ENCODE assay signal across 14 cellular contexts in genomic region chr1:153541641-153542569, GRCh38. TPM values are rescaled to one million over a fixed set of nuclear protein-coding genes. Genes with fewer than 3 reads are reported as not detected.
DNase-seq lines count a peak whose midpoint lies in the region; ATAC-seq and TF ChIP-seq lines count a peak whose summit lies in the region.
"Had no signal": no experiment of that assay in that cellular context is flagged by ENCODE, and none has a peak within 500 bp of the region (broad histone marks: within the 10 kb centered on the region; RNA-seq: fewer than 3 reads in every experiment).

No MANE protein-coding gene starts in this region.

- H3K9me3 ChIP-seq in naive thymus-derived CD4-positive, alpha-beta T cell (ENCODE audit: control insufficient read depth in 2 of 3, low read length in 3 of 3): no peaks in the 10 kb centered on the region
- H3K9me3 ChIP-seq in transverse colon: no peaks in the 10 kb centered on the region
- H3K9me3 ChIP-seq: heart left ventricle, mucosa of descending colon had no signal

- H3K27ac Mint-ChIP-seq in activated T-cell treated with anti-CD3 and anti-CD28 coated beads, Interleukin-2, amount 50 U/mL, for 24 hours: peak overlapping the region; percentile 97
- peak overlapping the region; percentile 89 for H3K27ac Mint-ChIP-seq in activated T-helper 2 cell treated with anti-CD3 and anti-CD28 coated beads, Interferon-gamma antibody, Interleukin-2, Interleukin-4, amounts not matched to agents 10 μg/mL and 5 μg/mL and 100 μg/mL, durations not matched to agents 14 hours and 24 hours and 36 hours
- peak overlapping the region; percentile 90 to 99 (median 97) for H3K27ac Mint-ChIP-seq in naive thymus-derived CD4-positive, alpha-beta T cell

- peak overlapping the region; percentile 79 for H3K27ac ChIP-seq in naive thymus-derived CD4-positive, alpha-beta T cell (ENCODE audit: low read depth, low read length)
- H3K27ac ChIP-seq in transverse colon: peak overlapping the region; percentile 16 to 49 (median 33)

- in situ Hi-C loops in transverse colon (cut with MboI; ENCODE audit: low pct_ligation_motif_present in 1 of 4, low pct_unique_long_range_greater_than_20kb in 1 of 4, low sequenced_read_pairs in 3 of 4): loop anchor here in 1 of 4 donors (25.0 kb wide), 1 partner anchor 445 kb away; the partner anchor contains the start of genes JTB, RAB13 and RPS27

- intact Hi-C loops in activated T-helper 2 cell treated with anti-CD3 and anti-CD28 coated beads, Interferon-gamma antibody, Interleukin-2, Interleukin-4, amounts not matched to agents 10 μg/mL and 5 μg/mL and 100 μg/mL, durations not matched to agents 14 hours and 24 hours and 36 hours (cut with micrococcal nuclease): loop anchor here (10.0 kb wide), 1 partner anchor 423 kb away; the partner anchor contains the start of genes CREB3L4 and SLC39A1
- intact Hi-C loops in naive thymus-derived CD4-positive, alpha-beta T cell (cut with micrococcal nuclease): no loop called here
- intact Hi-C loops in transverse colon (cut with DNase I; ENCODE audit: low total_unique reads): no loop called here

- H3K9me3 Mint-ChIP-seq in activated T-cell treated with anti-CD3 and anti-CD28 coated beads, Interleukin-2, amount 50 U/mL, for 24 hours: no peaks in the 10 kb centered on the region
- H3K9me3 Mint-ChIP-seq in activated T-cell treated with anti-CD3 and anti-CD28 coated beads, Interleukin-2, amount 50 U/mL, for 4 hours: no peaks in the 10 kb centered on the region
- no peaks in the 10 kb centered on the region for H3K9me3 Mint-ChIP-seq in activated T-helper 2 cell treated with anti-CD3 and anti-CD28 coated beads, Interferon-gamma antibody, Interleukin-2, Interleukin-4, amounts not matched to agents 10 μg/mL and 5 μg/mL and 100 μg/mL, durations not matched to agents 14 hours and 24 hours and 36 hours
- H3K9me3 Mint-ChIP-seq in naive thymus-derived CD4-positive, alpha-beta T cell: no peaks in the 10 kb centered on the region

- CTCF ChIA-PET in naive thymus-derived CD4-positive, alpha-beta T cell (lab: Charles Lee): interaction anchor here (0.5 to 4.1 kb wide), 7 partner anchors 8 to 304 kb away, joined by 3 to 27 read pairs (median 4); no protein-coding TSS in a partner anchor

- no peak for DNase-seq in activated T-cell treated with anti-CD3 and anti-CD28 coated beads, Interleukin-2, amount 50 U/mL, for 24 hours
- DNase-seq in activated T-cell treated with anti-CD3 and anti-CD28 coated beads, Interleukin-2, amount 50 U/mL, for 4 hours: no peak
- no peak for DNase-seq in activated T-helper 2 cell treated with anti-CD3 and anti-CD28 coated beads, Interferon-gamma antibody, Interleukin-2, Interleukin-4, amounts not matched to agents 10 μg/mL and 5 μg/mL and 100 μg/mL, durations not matched to agents 14 hours and 24 hours and 36 hours (ENCODE audit: low spot score)
- DNase-seq in naive thymus-derived CD4-positive, alpha-beta T cell: no peak
- DNase-seq in transverse colon (no peak), NCI-H69 (lab: John Stamatoyannopoulos, UW) (no peak)
- DNase-seq: activated CD8-positive, alpha-beta memory T cell treated with anti-CD3 and anti-CD28 coated beads, Interleukin-2, amount 50 U/mL, for 48 hours; dermis blood vessel endothelial cell; heart left ventricle; mucosa of descending colon; NCI-H1105 treated with DMSO at 0.1 percent for 48 hours had no signal

- H3K36me3 ChIP-seq in naive thymus-derived CD4-positive, alpha-beta T cell (ENCODE audit: control insufficient read depth in 2 of 3, insufficient read depth in 3 of 3, low read length in 3 of 3): peaks cover 0 to 15% (median 11%) of the 10 kb centered on the region in 3 experiments
- no peaks in the 10 kb centered on the region for H3K36me3 ChIP-seq in transverse colon

- no peak for TF ChIP-seq CTCF in transverse colon (IDR thresholded peaks at IDR 0.05)

- no peak for TF ChIP-seq POLR2A in transverse colon (IDR thresholded peaks at IDR 0.05)

- H3K4me1 Mint-ChIP-seq in activated T-cell treated with anti-CD3 and anti-CD28 coated beads, Interleukin-2, amount 50 U/mL, for 24 hours (ENCODE audit: low read depth): peaks cover 88% of the 10 kb centered on the region
- H3K4me1 Mint-ChIP-seq in activated T-cell treated with anti-CD3 and anti-CD28 coated beads, Interleukin-2, amount 50 U/mL, for 4 hours (ENCODE audit: low read depth): peaks cover 87% of the 10 kb centered on the region
- H3K4me1 Mint-ChIP-seq in activated T-helper 2 cell treated with anti-CD3 and anti-CD28 coated beads, Interferon-gamma antibody, Interleukin-2, Interleukin-4, amounts not matched to agents 10 μg/mL and 5 μg/mL and 100 μg/mL, durations not matched to agents 14 hours and 24 hours and 36 hours (ENCODE audit: low read depth): peaks cover 66% of the 10 kb centered on the region
- peaks cover 67 to 92% (median 85%) of the 10 kb centered on the region in 7 donors for H3K4me1 Mint-ChIP-seq in naive thymus-derived CD4-positive, alpha-beta T cell

- POLR2A ChIA-PET in naive thymus-derived CD4-positive, alpha-beta T cell (lab: Charles Lee): interaction anchor here (0.5 to 9.5 kb wide), 3 partner anchors 8 to 22 kb away, joined by 3 to 268 read pairs (median 5); partner anchors contain the start of gene S100A6

- no peak overlapping the region for H3K4me3 Mint-ChIP-seq in activated T-cell treated with anti-CD3 and anti-CD28 coated beads, Interleukin-2, amount 50 U/mL, for 24 hours
- no peak overlapping the region for H3K4me3 Mint-ChIP-seq in activated T-cell treated with anti-CD3 and anti-CD28 coated beads, Interleukin-2, amount 50 U/mL, for 4 hours
- H3K4me3 Mint-ChIP-seq in activated T-helper 2 cell treated with anti-CD3 and anti-CD28 coated beads, Interferon-gamma antibody, Interleukin-2, Interleukin-4, amounts not matched to agents 10 μg/mL and 5 μg/mL and 100 μg/mL, durations not matched to agents 14 hours and 24 hours and 36 hours (ENCODE audit: low read depth): no peak overlapping the region
- H3K4me3 Mint-ChIP-seq in naive thymus-derived CD4-positive, alpha-beta T cell: peak overlapping the region; percentile 61 to 97 (median 82)

- no peaks in the 10 kb centered on the region for H3K27me3 ChIP-seq in naive thymus-derived CD4-positive, alpha-beta T cell (ENCODE audit: control insufficient read depth in 2 of 2, insufficient read depth in 2 of 2, low read length in 2 of 2)
- H3K27me3 ChIP-seq in transverse colon: no peaks in the 10 kb centered on the region
- H3K27me3 ChIP-seq: heart left ventricle had no signal

- no peaks in the 10 kb centered on the region for H3K27me3 Mint-ChIP-seq in activated T-cell treated with anti-CD3 and anti-CD28 coated beads, Interleukin-2, amount 50 U/mL, for 24 hours
- H3K27me3 Mint-ChIP-seq in activated T-cell treated with anti-CD3 and anti-CD28 coated beads, Interleukin-2, amount 50 U/mL, for 4 hours (ENCODE audit: low read depth): no peaks in the 10 kb centered on the region
- no peaks in the 10 kb centered on the region for H3K27me3 Mint-ChIP-seq in activated T-helper 2 cell treated with anti-CD3 and anti-CD28 coated beads, Interferon-gamma antibody, Interleukin-2, Interleukin-4, amounts not matched to agents 10 μg/mL and 5 μg/mL and 100 μg/mL, durations not matched to agents 14 hours and 24 hours and 36 hours (ENCODE audit: low read depth)
- H3K27me3 Mint-ChIP-seq in naive thymus-derived CD4-positive, alpha-beta T cell: no peaks in the 10 kb centered on the region

- peaks cover 67 to 79% of the 10 kb centered on the region in 2 donors for H3K4me1 ChIP-seq in naive thymus-derived CD4-positive, alpha-beta T cell (ENCODE audit: control insufficient read depth in 2 of 2, insufficient read depth in 2 of 2, low read length in 2 of 2)
- H3K4me1 ChIP-seq in transverse colon: peaks cover 31 to 74% (median 52%) of the 10 kb centered on the region in 4 donors

- H3K4me3 ChIP-seq in naive thymus-derived CD4-positive, alpha-beta T cell (ENCODE audit: low read length): no peak overlapping the region
- no peak overlapping the region for H3K4me3 ChIP-seq in transverse colon
- H3K4me3 ChIP-seq: heart left ventricle, mucosa of descending colon had no signal

- 76 to 83% methylated on average over 2 to 12 of the region's 13 CpGs for WGBS in transverse colon (ENCODE audit: low coverage in 1 of 2), 2 donors

- peaks cover 25% of the 10 kb centered on the region for H3K36me3 Mint-ChIP-seq in activated T-cell treated with anti-CD3 and anti-CD28 coated beads, Interleukin-2, amount 50 U/mL, for 24 hours (ENCODE audit: low read depth)
- H3K36me3 Mint-ChIP-seq in activated T-cell treated with anti-CD3 and anti-CD28 coated beads, Interleukin-2, amount 50 U/mL, for 4 hours (ENCODE audit: insufficient read depth): peaks cover 9% of the 10 kb centered on the region
- H3K36me3 Mint-ChIP-seq in activated T-helper 2 cell treated with anti-CD3 and anti-CD28 coated beads, Interferon-gamma antibody, Interleukin-2, Interleukin-4, amounts not matched to agents 10 μg/mL and 5 μg/mL and 100 μg/mL, durations not matched to agents 14 hours and 24 hours and 36 hours (ENCODE audit: low read depth): peaks cover 29% of the 10 kb centered on the region
- H3K36me3 Mint-ChIP-seq in naive thymus-derived CD4-positive, alpha-beta T cell: peaks cover 8 to 44% (median 15%) of the 10 kb centered on the region in 5 donors

- no peak for TF ChIP-seq EP300 in transverse colon (IDR thresholded peaks at IDR 0.05; ENCODE audit: low read depth)

- ATAC-seq in activated T-cell treated with anti-CD3 and anti-CD28 coated beads, Interleukin-2, amount 50 U/mL, for 4 hours: no peak
- ATAC-seq in naive thymus-derived CD4-positive, alpha-beta T cell: no peak
- no peak for ATAC-seq in HG03095 (IDR thresholded peaks at IDR 0.05; ENCODE audit: unreplicated experiment)
- ATAC-seq in HG02852 (IDR thresholded peaks at IDR 0.05; ENCODE audit: unreplicated experiment): no peak
- ATAC-seq: heart left ventricle, mucosa of descending colon had no signal

RNA-seq across cellular contexts. Expression of gene S100A5, which starts 1.2 kb away (rescaled TPM):
- 1 to 10 TPM in 1 of 3 donors, under 1 TPM in 2; 0.74 to 2.5 (median 0.95) TPM for total RNA-seq in activated T-cell treated with anti-CD3 and anti-CD28 coated beads, Interleukin-2, amount 50 U/mL, for 4 hours
- total RNA-seq in activated T-helper 2 cell treated with anti-CD3 and anti-CD28 coated beads, Interferon-gamma antibody, Interleukin-2, Interleukin-4, amounts not matched to agents 10 μg/mL and 5 μg/mL and 100 μg/mL, durations not matched to agents 14 hours and 24 hours and 36 hours: 1.8 and 2.4 TPM in 2 replicates
- 1 to 10 TPM in 2 of 5 experiments, under 1 TPM in 1, not detected in 2; 0.78 to 2.0 (median 1.2) TPM for total RNA-seq in naive thymus-derived CD4-positive, alpha-beta T cell
- polyA plus RNA-seq in naive thymus-derived CD4-positive, alpha-beta T cell: 1 to 10 TPM in 1 of 2 donors, under 1 TPM in 1; 0.91 to 1.5 TPM
- total RNA-seq in transverse colon: not detected
- total RNA-seq: dermis blood vessel endothelial cell, H4, heart left ventricle, mucosa of descending colon had no signal
- polyA plus RNA-seq: heart left ventricle had no signal

RNA-seq across cellular contexts. Expression of gene S100A4, which starts 3.7 kb away (rescaled TPM):
- total RNA-seq in activated T-cell treated with anti-CD3 and anti-CD28 coated beads, Interleukin-2, amount 50 U/mL, for 4 hours: 10 to 100 TPM; 19.6 to 40.3 (median 21.7) TPM
- total RNA-seq in activated T-helper 2 cell treated with anti-CD3 and anti-CD28 coated beads, Interferon-gamma antibody, Interleukin-2, Interleukin-4, amounts not matched to agents 10 μg/mL and 5 μg/mL and 100 μg/mL, durations not matched to agents 14 hours and 24 hours and 36 hours: 175 and 181 TPM in 2 replicates
- 100 to 1,000 TPM in 3 of 5 experiments, 10 to 100 TPM in 2; 54.0 to 766 (median 204) TPM for total RNA-seq in naive thymus-derived CD4-positive, alpha-beta T cell
- polyA plus RNA-seq in naive thymus-derived CD4-positive, alpha-beta T cell: 100 to 1,000 TPM; 259 to 359 TPM
- total RNA-seq in transverse colon: 100 to 1,000 TPM in 1 of 4 donors, 10 to 100 TPM in 3; 40.8 to 138 (median 78.6) TPM

RNA-seq across cellular contexts. Expression of gene S100A6, which starts 6.1 kb away (rescaled TPM):
- 100 to 1,000 TPM; 133 to 188 (median 134) TPM for total RNA-seq in activated T-cell treated with anti-CD3 and anti-CD28 coated beads, Interleukin-2, amount 50 U/mL, for 4 hours
- total RNA-seq in activated T-helper 2 cell treated with anti-CD3 and anti-CD28 coated beads, Interferon-gamma antibody, Interleukin-2, Interleukin-4, amounts not matched to agents 10 μg/mL and 5 μg/mL and 100 μg/mL, durations not matched to agents 14 hours and 24 hours and 36 hours: 209 and 229 TPM in 2 replicates
- total RNA-seq in naive thymus-derived CD4-positive, alpha-beta T cell: 100 to 1,000 TPM; 178 to 433 (median 201) TPM
- polyA plus RNA-seq in naive thymus-derived CD4-positive, alpha-beta T cell: 100 to 1,000 TPM; 424 to 568 TPM
- total RNA-seq in transverse colon: 100 to 1,000 TPM; 219 to 881 (median 433) TPM

RNA-seq across cellular contexts. Expression of gene S100A3, which starts 7.2 kb away (rescaled TPM):
- not detected for total RNA-seq in activated T-cell treated with anti-CD3 and anti-CD28 coated beads, Interleukin-2, amount 50 U/mL, for 4 hours
- total RNA-seq in activated T-helper 2 cell treated with anti-CD3 and anti-CD28 coated beads, Interferon-gamma antibody, Interleukin-2, Interleukin-4, amounts not matched to agents 10 μg/mL and 5 μg/mL and 100 μg/mL, durations not matched to agents 14 hours and 24 hours and 36 hours: not detected in 2 replicates
- not detected for total RNA-seq in naive thymus-derived CD4-positive, alpha-beta T cell
- not detected for polyA plus RNA-seq in naive thymus-derived CD4-positive, alpha-beta T cell
- under 1 TPM in 1 of 4 donors, not detected in 3; 0.64 TPM for total RNA-seq in transverse colon

RNA-seq across cellular contexts. Expression of gene S100A2, which starts 23.7 kb away (rescaled TPM):
- total RNA-seq in activated T-cell treated with anti-CD3 and anti-CD28 coated beads, Interleukin-2, amount 50 U/mL, for 4 hours: 1 to 10 TPM in 1 of 3 donors, under 1 TPM in 2; 0.40 to 1.2 (median 0.76) TPM
- total RNA-seq in activated T-helper 2 cell treated with anti-CD3 and anti-CD28 coated beads, Interferon-gamma antibody, Interleukin-2, Interleukin-4, amounts not matched to agents 10 μg/mL and 5 μg/mL and 100 μg/mL, durations not matched to agents 14 hours and 24 hours and 36 hours: 0.44 and 0.75 TPM in 2 replicates
- total RNA-seq in naive thymus-derived CD4-positive, alpha-beta T cell: 1 to 10 TPM in 1 of 5 experiments, not detected in 4; 1.1 TPM
- polyA plus RNA-seq in naive thymus-derived CD4-positive, alpha-beta T cell: not detected
- 1 to 10 TPM in 1 of 4 donors, not detected in 3; 2.2 TPM for total RNA-seq in transverse colon

Comparison
In these comparisons a context has a peak if more than half of its experiments do, and no peak if none do; other contexts are left out.
1. H3K4me3 Mint-ChIP-seq: peak in naive thymus-derived CD4-positive, alpha-beta T cell (10 of 10); none in activated T-cell treated with anti-CD3 and anti-CD28 coated beads, Interleukin-2, amount 50 U/mL, for 24 hours (single experiment), activated T-cell treated with anti-CD3 and anti-CD28 coated beads, Interleukin-2, amount 50 U/mL, for 4 hours (single experiment) and activated T-helper 2 cell treated with anti-CD3 and anti-CD28 coated beads, Interferon-gamma antibody, Interleukin-2, Interleukin-4, amounts not matched to agents 10 μg/mL and 5 μg/mL and 100 μg/mL, durations not matched to agents 14 hours and 24 hours and 36 hours (single experiment).
2. Peak in every context shown above with its lines, with median percentiles within 50 percentile points of each other: H3K27ac Mint-ChIP-seq.